Comparison of ENCODE assay signal across 14 cellular contexts in genomic region chrX:70478521-70478920, GRCh38. TPM values are rescaled to one million over a fixed set of nuclear protein-coding genes. Genes with fewer than 3 reads are reported as not detected.
DNase-seq lines count a peak whose midpoint lies in the region; ATAC-seq and TF ChIP-seq lines count a peak whose summit lies in the region.
"Had no signal": no experiment of that assay in that cellular context is flagged by ENCODE, and none has a peak within 500 bp of the region (broad histone marks: within the 10 kb centered on the region; RNA-seq: fewer than 3 reads in every experiment).

No MANE protein-coding gene starts in this region.

- no peak for TF ChIP-seq EP300 in SK-N-SH (IDR thresholded peaks at IDR 0.05; ENCODE audit: borderline replicate concordance in 1 of 2, low read depth in 1 of 2, low read length in 1 of 2)

- no peak overlapping the region for H2AFZ ChIP-seq in SK-N-SH (ENCODE audit: low read depth)

- whole genome bisulfite sequencing in SK-N-SH (ENCODE audit: low lambda C conversion rate) = 56% methylated on average over 4 of the region's 4 CpGs

- in situ Hi-C loops in brain microvascular endothelial cell (cut with HindIII; ENCODE audit: low pct_ligation_motif_present, low sequenced_read_pairs) = no loop called here

- no peaks in the 10 kb centered on the region for H3K27me3 ChIP-seq in SK-N-SH (ENCODE audit: insufficient read depth)
- no peaks in the 10 kb centered on the region for H3K27me3 ChIP-seq in brain microvascular endothelial cell (replicated peaks)
- no peaks in the 10 kb centered on the region for H3K27me3 ChIP-seq in upper lobe of right lung
- H3K27me3 ChIP-seq: adrenal gland had no signal

- H3K9me3 ChIP-seq in SK-N-SH (no peaks in the 10 kb centered on the region), upper lobe of right lung (no peaks in the 10 kb centered on the region)
- H3K9me3 ChIP-seq: adrenal gland had no signal

- ATAC-seq in SK-N-SH treated with all-trans-retinoic acid at 6 μM for 48 hours (no peak), upper lobe of right lung (no peak)
- ATAC-seq in natural killer cell treated with Interleukin-12 subunit alpha and Interleukin-12 subunit beta and Interleukin-15 and Interleukin-18, amount 100 ng/mL, for 72 hours = no peak
- ATAC-seq: effector memory CD8-positive, alpha-beta T cell had no signal

- H3K4me2 ChIP-seq in SK-N-SH = peak overlapping the region; percentile 65

- intact Hi-C loops in upper lobe of right lung (cut with DNase I) = no loop called here

- POLR2A ChIA-PET in SK-N-SH (lab: Yijun Ruan, JAX) = no interaction called here

- TF ChIP-seq CTCF in SK-N-SH (IDR thresholded peaks at IDR 0.05) (no peak), brain microvascular endothelial cell (IDR thresholded peaks at IDR 0.05; ENCODE audit: low read depth, low read length, missing control alignments) (no peak), mesothelial cell of epicardium (IDR thresholded peaks at IDR 0.05; ENCODE audit: unreplicated experiment) (no peak), upper lobe of right lung (IDR thresholded peaks at IDR 0.05) (no peak)

- no peaks in the 10 kb centered on the region for H3K79me2 ChIP-seq in SK-N-SH (ENCODE audit: insufficient read depth)

- peaks cover 52% of the 10 kb centered on the region for H3K4me1 Mint-ChIP-seq in mesothelial cell of epicardium
- peaks cover 7 to 13% of the 10 kb centered on the region in 2 donors for H3K4me1 Mint-ChIP-seq in natural killer cell treated with Interleukin-12 subunit alpha and Interleukin-12 subunit beta and Interleukin-15 and Interleukin-18, amount 100 ng/mL, for 72 hours (ENCODE audit: low read depth in 2 of 2)

- peak overlapping the region; percentile 55; the same call in 1 of the 2 replicates for H3K9ac ChIP-seq in SK-N-SH

- H4K20me1 ChIP-seq in SK-N-SH (ENCODE audit: insufficient read depth) = no peaks in the 10 kb centered on the region

- H3K27me3 Mint-ChIP-seq in mesothelial cell of epicardium (ENCODE audit: low read depth) = no peaks in the 10 kb centered on the region
- peaks cover 0 to 3% of the 10 kb centered on the region in 2 donors for H3K27me3 Mint-ChIP-seq in natural killer cell treated with Interleukin-12 subunit alpha and Interleukin-12 subunit beta and Interleukin-15 and Interleukin-18, amount 100 ng/mL, for 72 hours
- H3K27me3 Mint-ChIP-seq: effector memory CD8-positive, alpha-beta T cell had no signal

- CTCF ChIA-PET in SK-N-SH (lab: Yijun Ruan, JAX) = interaction anchor here (1.3 kb wide), 1 partner anchor 24 kb away, joined by 5 read pairs; no protein-coding TSS in a partner anchor

- DNase-seq in SK-N-SH = no peak
- DNase-seq in brain microvascular endothelial cell = no peak
- DNase-seq in mesothelial cell of epicardium (ENCODE audit: low spot score in 2 of 2, unreplicated experiment in 2 of 2) = no peak
- DNase-seq in upper lobe of right lung = no peak
- no peak for DNase-seq in AG20443 (ENCODE audit: low spot score)
- DNase-seq in natural killer cell treated with Interleukin-12 subunit alpha and Interleukin-12 subunit beta and Interleukin-15 and Interleukin-18, amount 100 ng/mL, for 72 hours (ENCODE audit: low spot score) = no peak
- no peak for DNase-seq in iPS-NIHi7 (ENCODE audit: extremely low spot score)
- DNase-seq: activated T-cell treated with anti-CD3 and anti-CD28 coated beads for 4 hours; adrenal gland; effector memory CD8-positive, alpha-beta T cell; NCI-H1048; NCI-H510A treated with DMSO at 0.1 percent for 48 hours; SHP77 had no signal

- H3K9me3 Mint-ChIP-seq in mesothelial cell of epicardium = peaks cover 18% of the 10 kb centered on the region
- H3K9me3 Mint-ChIP-seq in natural killer cell treated with Interleukin-12 subunit alpha and Interleukin-12 subunit beta and Interleukin-15 and Interleukin-18, amount 100 ng/mL, for 72 hours = no peaks in the 10 kb centered on the region
- H3K9me3 Mint-ChIP-seq: effector memory CD8-positive, alpha-beta T cell had no signal

- H3K4me1 ChIP-seq in SK-N-SH (ENCODE audit: control insufficient read depth in 1 of 2, insufficient read depth in 2 of 2, low read depth in 1 of 2, low read length in 1 of 2) (peaks cover 0 to 20% of the 10 kb centered on the region in 2 experiments; a peak in 3 of 4 replicates), upper lobe of right lung (peaks cover 24% of the 10 kb centered on the region)
- H3K4me1 ChIP-seq: adrenal gland had no signal

- H3K9me2 ChIP-seq in SK-N-SH = no peaks in the 10 kb centered on the region

- H3K36me3 Mint-ChIP-seq in mesothelial cell of epicardium = peaks cover 3% of the 10 kb centered on the region
- H3K36me3 Mint-ChIP-seq in natural killer cell treated with Interleukin-12 subunit alpha and Interleukin-12 subunit beta and Interleukin-15 and Interleukin-18, amount 100 ng/mL, for 72 hours = no peaks in the 10 kb centered on the region

- peak overlapping the region; percentile 81 for H3K27ac Mint-ChIP-seq in mesothelial cell of epicardium
- no peak overlapping the region for H3K27ac Mint-ChIP-seq in natural killer cell treated with Interleukin-12 subunit alpha and Interleukin-12 subunit beta and Interleukin-15 and Interleukin-18, amount 100 ng/mL, for 72 hours

- H3K4me3 ChIP-seq in SK-N-SH (ENCODE audit: low read depth in 2 of 2, low read length in 1 of 2) (peak overlapping the region in 1 of 2 experiments; percentile 3; a peak in 1 of 4 replicates), brain microvascular endothelial cell (ENCODE audit: low read depth, low read length) (no peak overlapping the region), upper lobe of right lung (no peak overlapping the region)
- H3K4me3 ChIP-seq: adrenal gland had no signal

- peak overlapping the region in 1 of 2 experiments; percentile 90; a peak in 2 of 4 replicates for H3K27ac ChIP-seq in SK-N-SH (ENCODE audit: low read depth in 2 of 2, low read length in 1 of 2)
- peak overlapping the region; percentile 91 for H3K27ac ChIP-seq in brain microvascular endothelial cell
- H3K27ac ChIP-seq in upper lobe of right lung = peak overlapping the region; percentile 17

- TF ChIP-seq RAD21 in SK-N-SH (IDR thresholded peaks at IDR 0.05; ENCODE audit: low read length) = no peak

- peaks cover 0 to 3% of the 10 kb centered on the region in 2 experiments for H3K36me3 ChIP-seq in SK-N-SH (replicated peaks in 1 of 2; ENCODE audit: control insufficient read depth in 1 of 2, insufficient read depth in 2 of 2, low read length in 1 of 2)
- no peaks in the 10 kb centered on the region for H3K36me3 ChIP-seq in brain microvascular endothelial cell (replicated peaks)
- no peaks in the 10 kb centered on the region for H3K36me3 ChIP-seq in upper lobe of right lung
- H3K36me3 ChIP-seq: adrenal gland had no signal

- peaks cover 10% of the 10 kb centered on the region for H3F3A ChIP-seq in SK-N-SH (replicated peaks; ENCODE audit: insufficient read depth)

- H3K4me3 Mint-ChIP-seq in mesothelial cell of epicardium = no peak overlapping the region
- H3K4me3 Mint-ChIP-seq in natural killer cell treated with Interleukin-12 subunit alpha and Interleukin-12 subunit beta and Interleukin-15 and Interleukin-18, amount 100 ng/mL, for 72 hours = no peak overlapping the region
- H3K4me3 Mint-ChIP-seq: effector memory CD8-positive, alpha-beta T cell had no signal

TF ChIP-seq in SK-N-SH, 30 proteins besides CTCF, POLR2A, EP300 and RAD21 (continues in another document):
- TF ChIP-seq NRF1 (IDR thresholded peaks at IDR 0.05; ENCODE audit: low read depth, low read length) (no peak), MEF2A (IDR thresholded peaks at IDR 0.05; ENCODE audit: borderline replicate concordance, low read depth) (no peak), CHD2 (IDR thresholded peaks at IDR 0.05; ENCODE audit: low read length, partially characterized antibody) (no peak), RXRA (IDR thresholded peaks at IDR 0.05; ENCODE audit: borderline replicate concordance, low read depth) (no peak), GATA2 (CRISPR knock-in tag; IDR thresholded peaks at IDR 0.05) (no peak), NFIC (IDR thresholded peaks at IDR 0.05; ENCODE audit: borderline replicate concordance) (no peak), USF1 (IDR thresholded peaks at IDR 0.05; ENCODE audit: borderline replicate concordance, low read depth) (no peak)

TF ChIP-seq in SK-N-SH treated with all-trans-retinoic acid at 6 μM for 48 hours, 23 proteins besides CTCF, POLR2A, EP300 and RAD21 (continues in another document):
- TF ChIP-seq BACH2 (CRISPR knock-in tag; IDR thresholded peaks at IDR 0.05; ENCODE audit: borderline replicate concordance) = no peak
- TF ChIP-seq, protein P1, sequence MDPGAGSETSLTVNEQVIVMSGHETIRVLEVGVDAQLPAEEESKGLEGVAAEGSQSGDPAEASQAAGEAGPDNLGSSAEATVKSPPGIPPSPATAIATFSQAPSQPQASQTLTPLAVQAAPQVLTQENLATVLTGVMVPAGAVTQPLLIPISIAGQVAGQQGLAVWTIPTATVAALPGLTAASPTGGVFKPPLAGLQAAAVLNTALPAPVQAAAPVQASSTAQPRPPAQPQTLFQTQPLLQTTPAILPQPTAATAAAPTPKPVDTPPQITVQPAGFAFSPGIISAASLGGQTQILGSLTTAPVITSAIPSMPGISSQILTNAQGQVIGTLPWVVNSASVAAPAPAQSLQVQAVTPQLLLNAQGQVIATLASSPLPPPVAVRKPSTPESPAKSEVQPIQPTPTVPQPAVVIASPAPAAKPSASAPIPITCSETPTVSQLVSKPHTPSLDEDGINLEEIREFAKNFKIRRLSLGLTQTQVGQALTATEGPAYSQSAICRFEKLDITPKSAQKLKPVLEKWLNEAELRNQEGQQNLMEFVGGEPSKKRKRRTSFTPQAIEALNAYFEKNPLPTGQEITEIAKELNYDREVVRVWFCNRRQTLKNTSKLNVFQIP (CRISPR knock-in tag; IDR thresholded peaks at IDR 0.05; ENCODE audit: borderline replicate concordance, low read depth) = no peak

RNA-seq across cellular contexts. Expression of gene DLG3, which starts 33.9 kb away (rescaled TPM):
- 11.7 TPM in 2 replicates for polyA plus RNA-seq in SK-N-SH (2012; rRNA removed)
- 10.7 and 12.5 TPM in 2 replicates for polyA plus RNA-seq in SK-N-SH (2012; cell fraction: cytosol; rRNA removed)
- 10.4 and 14.1 TPM in 2 replicates for polyA plus RNA-seq in SK-N-SH (2012; cell fraction: nucleus; rRNA removed)
- 39.1 to 44.0 TPM (median 39.6 TPM) in 3 replicates for total RNA-seq in mesothelial cell of epicardium
- 24.4 TPM for total RNA-seq in upper lobe of right lung
- 10 to 100 TPM in 1 of 2 donors, 1 to 10 TPM in 1; 9.5 to 13.2 TPM for total RNA-seq in natural killer cell treated with Interleukin-12 subunit alpha and Interleukin-12 subunit beta and Interleukin-15 and Interleukin-18, amount 100 ng/mL, for 72 hours

RNA-seq across cellular contexts. Expression of gene GDPD2, which starts 55.4 kb away (rescaled TPM):
- 0.06 and 0.08 TPM in 2 replicates for polyA plus RNA-seq in SK-N-SH (2012; rRNA removed)
- polyA plus RNA-seq in SK-N-SH (2012; cell fraction: cytosol; rRNA removed) = 0.03 and 0.04 TPM in 2 replicates
- 0.51 and 0.83 TPM in 2 replicates for polyA plus RNA-seq in SK-N-SH (2012; cell fraction: nucleus; rRNA removed)
- total RNA-seq in mesothelial cell of epicardium (0.29 to 0.36 TPM (median 0.31 TPM) in 3 replicates), upper lobe of right lung (not detected)
- total RNA-seq in natural killer cell treated with Interleukin-12 subunit alpha and Interleukin-12 subunit beta and Interleukin-15 and Interleukin-18, amount 100 ng/mL, for 72 hours = under 1 TPM; 0.17 to 0.81 TPM
- total RNA-seq: adrenal gland had no signal
